In the genomic region with DNA sequence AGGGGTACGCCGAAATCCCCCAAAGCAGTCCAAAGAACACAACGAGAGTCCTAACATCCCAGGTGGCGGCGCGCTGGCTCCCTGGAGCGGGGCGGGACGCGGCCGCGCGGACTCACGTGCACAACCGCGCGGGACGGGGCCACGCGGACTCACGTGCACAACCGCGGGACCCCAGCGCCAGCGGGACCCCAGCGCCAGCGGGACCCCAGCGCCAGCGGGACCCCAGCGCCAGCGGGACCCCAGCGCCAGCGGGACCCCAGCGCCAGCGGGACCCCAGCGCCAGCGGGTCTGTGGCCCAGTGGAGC, we compare ENCODE assay signal across 7 cellular contexts. TPM values are rescaled to one million over a fixed set of nuclear protein-coding genes. Genes with fewer than 3 reads are reported as not detected.
DNase-seq lines count a peak whose midpoint lies in the region; ATAC-seq, FAIRE-seq and TF ChIP-seq lines count a peak whose summit lies in the region.
"Not testable (repeated sequence)": the region's sequence is repeated elsewhere in the genome, so short reads cannot be mapped to it uniquely, and the experiment has no call there.

No MANE protein-coding gene starts in this region.

- not testable (repeated sequence) for H2AK5ac ChIP-seq in H1 (ENCODE audit: low read depth, low read length)

- H2BK120ac ChIP-seq in H1 (replicated peaks; ENCODE audit: low read depth, low read length), result not testable (repeated sequence)

- H3K27me3 ChIP-seq in HL-60 (ENCODE audit: insufficient read depth, poor library complexity, severe bottlenecking), result not testable (repeated sequence)
- peaks cover 66 to 75% (median 73%) of the 10 kb centered on the region in 4 experiments for H3K27me3 ChIP-seq in H1 (replicated peaks in 1 of 4; ENCODE audit: control insufficient read depth in 3 of 4, extremely low read depth in 1 of 4, insufficient read depth in 3 of 4, low read length in 3 of 4)
- peaks cover 80% of the 10 kb centered on the region for H3K27me3 ChIP-seq in iPS-15b (ENCODE audit: control insufficient read depth, insufficient read depth, low read length)

- FAIRE-seq in H1 (lab: Jason Lieb, UNC), result not testable (repeated sequence)

- POLR2A ChIA-PET in WTC11 (lab: Charles Lee), result not testable (repeated sequence)
- POLR2A ChIA-PET in H1 (lab: Charles Lee; ENCODE audit: partially characterized antibody), result interaction anchor here (1.0 to 1.7 kb wide), 5 partner anchors 8 to 193 kb away, joined by 3 to 5 read pairs (median 3); partner anchors contain the start of genes C1orf216 and CLSPN

- H3K27me3 Mint-ChIP-seq in WTC11 (ENCODE audit: low read depth) (peaks cover 85% of the 10 kb centered on the region), nephron (ENCODE audit: low read depth) (peaks cover 79% of the 10 kb centered on the region)
- H3K27me3 Mint-ChIP-seq in activated naive CD4-positive, alpha-beta T cell treated with anti-CD3 and anti-CD28 coated beads, Interleukin-2, amount 10 ng/mL, durations not matched to agents 7 days and 5 days, result peaks cover 69% of the 10 kb centered on the region
- H3K27me3 Mint-ChIP-seq in stimulated activated memory B cell treated with anti-CD40 and anti-IgM and Interleukin-4, amounts not matched to agents 10 μg/mL and 1 μg/mL and 100 μg/mL, for 72 hours, result peaks cover 17% of the 10 kb centered on the region

- peaks cover 0 to 11% (median 0%) of the 10 kb centered on the region in 4 experiments; a peak in 1 of 8 replicates for H3K36me3 ChIP-seq in H1 (ENCODE audit: control insufficient read depth in 2 of 4, insufficient read depth in 4 of 4, low read length in 3 of 4)
- not testable (repeated sequence) for H3K36me3 ChIP-seq in iPS-15b (ENCODE audit: control insufficient read depth, insufficient read depth, low read length)

- H3K27ac ChIP-seq in HL-60 (replicated peaks), result peak overlapping the region; percentile 34; the same call in 1 of the 2 replicates
- H3K27ac ChIP-seq in H1 (ENCODE audit: low read depth, low read length), result not testable (repeated sequence)

- H2AFZ ChIP-seq in H1 (ENCODE audit: low read length), result not testable (repeated sequence)

- H3K23me2 ChIP-seq in H1 (ENCODE audit: low read depth, low read length), result peaks cover 25% of the 10 kb centered on the region

- 7% methylated on average over 26 of the region's 37 CpGs; no CpG with 5 or more reads in 1 of the 2 experiments for WGBS in H1 (ENCODE audit: extremely low coverage in 1 of 2, insufficient coverage in 1 of 2, insufficient read length in 1 of 2, insufficient replicate concordance in 2 of 2, low coverage in 1 of 2, low lambda C conversion rate in 2 of 2, missing lambda C conversion rate in 1 of 2), 2 experiments

- not testable (repeated sequence) for H3K36me3 Mint-ChIP-seq in WTC11; activated naive CD4-positive, alpha-beta T cell treated with anti-CD3 and anti-CD28 coated beads, Interleukin-2, amount 10 ng/mL, durations not matched to agents 7 days and 5 days; nephron (ENCODE audit: low read depth); stimulated activated memory B cell treated with anti-CD40 and anti-IgM and Interleukin-4, amounts not matched to agents 10 μg/mL and 1 μg/mL and 100 μg/mL, for 72 hours

- not testable (repeated sequence) for H3K9me3 ChIP-seq in H1 (ENCODE audit: insufficient read depth in 2 of 2, low read depth in 1 of 2, low read length in 1 of 2); iPS-15b (ENCODE audit: control insufficient read depth, insufficient read depth, low read length)

- DNase-seq in HL-60 (ENCODE audit: low read depth in 1 of 2, low spot score in 1 of 2); WTC11 (ENCODE audit: low spot score); activated naive CD4-positive, alpha-beta T cell treated with anti-CD3 and anti-CD28 coated beads, Interleukin-2, amount 10 ng/mL, durations not matched to agents 7 days and 5 days; H1 (ENCODE audit: low read depth in 1 of 2, low spot score in 2 of 2): not testable (repeated sequence)

- not testable (repeated sequence) for TF ChIP-seq RAD21 in H1 (IDR thresholded peaks at IDR 0.05 in 1 of 2, conservative IDR thresholded peaks at IDR 0.05 in 1 of 2; ENCODE audit: low read depth in 2 of 2, low read length in 2 of 2)

- not testable (repeated sequence) for H3K9ac ChIP-seq in H1 (replicated peaks in 1 of 4; ENCODE audit: extremely low read depth in 1 of 4, low read depth in 3 of 4, low read length in 3 of 4); iPS-15b (ENCODE audit: low read depth, low read length)

- not testable (repeated sequence) for H3K4me3 ChIP-seq in HL-60 (replicated peaks; ENCODE audit: insufficient read depth, low read length)
- H3K4me3 ChIP-seq in H1 (ENCODE audit: extremely low read depth in 1 of 4, insufficient read depth in 2 of 4, low read depth in 3 of 4, low read length in 4 of 4), result peak overlapping the region; percentile 30 to 58 (median 46); a peak in 7 of 8 replicates
- H3K4me3 ChIP-seq in iPS-15b (ENCODE audit: low read depth, low read length), result peak overlapping the region; percentile 76

- not testable (repeated sequence) for TF ChIP-seq EP300 in H1 (IDR thresholded peaks at IDR 0.05; ENCODE audit: borderline replicate concordance in 1 of 2, low read depth in 2 of 2, low read length in 2 of 2)

- peaks cover 0 to 18% of the 10 kb centered on the region in 2 experiments for H4K20me1 ChIP-seq in H1 (replicated peaks in 1 of 2; ENCODE audit: control insufficient read depth in 1 of 2, insufficient read depth in 2 of 2, low read length in 2 of 2)

- not testable (repeated sequence) for H2BK15ac ChIP-seq in H1 (ENCODE audit: low read length)

- H2BK5ac ChIP-seq in H1 (ENCODE audit: low read depth, low read length), result not testable (repeated sequence)

- not testable (repeated sequence) for ATAC-seq in WTC11; stimulated activated memory B cell treated with anti-CD40 and anti-IgM and Interleukin-4, amounts not matched to agents 10 μg/mL and 1 μg/mL and 100 μg/mL, for 72 hours

- H3K18ac ChIP-seq in H1 (ENCODE audit: extremely low read depth, low read length), result not testable (repeated sequence)

- not testable (repeated sequence) for H3K56ac ChIP-seq in H1 (replicated peaks; ENCODE audit: insufficient read length, low read depth, low read length)

- H3K4me2 ChIP-seq in H1 (ENCODE audit: insufficient read depth in 1 of 2, low read depth in 2 of 2, low read length in 2 of 2), result peak overlapping the region; percentile 83 to 88

- not testable (repeated sequence) for H3K79me2 ChIP-seq in H1 (ENCODE audit: control insufficient read depth in 1 of 2, insufficient read depth in 2 of 2, low read length in 2 of 2)

- H3K79me1 ChIP-seq in H1 (ENCODE audit: low read depth, low read length), result not testable (repeated sequence)

- TF ChIP-seq CTCF in HL-60 (IDR thresholded peaks at IDR 0.05; ENCODE audit: insufficient read depth, low read length); WTC11 (IDR thresholded peaks at IDR 0.05); H1 (IDR thresholded peaks at IDR 0.05; ENCODE audit: control extremely low read depth in 1 of 3, insufficient read depth in 1 of 3, low read depth in 1 of 3, low read length in 3 of 3); nephron (IDR thresholded peaks at IDR 0.05; ENCODE audit: unreplicated experiment in 3 of 3): not testable (repeated sequence)

- not testable (repeated sequence) for H3K23ac ChIP-seq in H1 (ENCODE audit: insufficient read length)

- CTCF ChIA-PET in WTC11 (lab: Charles Lee) (interaction anchor here (1.8 kb wide), 1 partner anchor 139 kb away, joined by 12 read pairs; no protein-coding TSS in a partner anchor), H1 (lab: Charles Lee; ENCODE audit: partially characterized antibody) (interaction anchor here (0.6 to 8.5 kb wide), 4 partner anchors 10 to 139 kb away, joined by 3 to 81 read pairs (median 33); partner anchors contain the start of gene C1orf216)
- CTCF ChIA-PET in activated naive CD4-positive, alpha-beta T cell treated with anti-CD3 and anti-CD28 coated beads, Interleukin-2, amount 10 ng/mL, durations not matched to agents 7 days and 5 days (lab: Charles Lee), result interaction anchor here (1.5 kb wide), 1 partner anchor 139 kb away, joined by 7 read pairs; no protein-coding TSS in a partner anchor

- H3K4me3 Mint-ChIP-seq in WTC11 (peak overlapping the region; percentile 74), nephron (peak overlapping the region; percentile 49 to 59 (median 54))
- H3K4me3 Mint-ChIP-seq in activated naive CD4-positive, alpha-beta T cell treated with anti-CD3 and anti-CD28 coated beads, Interleukin-2, amount 10 ng/mL, durations not matched to agents 7 days and 5 days, result peak overlapping the region; percentile 69
- peak overlapping the region; percentile 79 for H3K4me3 Mint-ChIP-seq in stimulated activated memory B cell treated with anti-CD40 and anti-IgM and Interleukin-4, amounts not matched to agents 10 μg/mL and 1 μg/mL and 100 μg/mL, for 72 hours

- peaks cover 38% of the 10 kb centered on the region for H3K4me1 Mint-ChIP-seq in WTC11
- H3K4me1 Mint-ChIP-seq in activated naive CD4-positive, alpha-beta T cell treated with anti-CD3 and anti-CD28 coated beads, Interleukin-2, amount 10 ng/mL, durations not matched to agents 7 days and 5 days, result peaks cover 28% of the 10 kb centered on the region
- peaks cover 20% of the 10 kb centered on the region for H3K4me1 Mint-ChIP-seq in nephron
- peaks cover 21% of the 10 kb centered on the region for H3K4me1 Mint-ChIP-seq in stimulated activated memory B cell treated with anti-CD40 and anti-IgM and Interleukin-4, amounts not matched to agents 10 μg/mL and 1 μg/mL and 100 μg/mL, for 72 hours

- not testable (repeated sequence) for H2BK20ac ChIP-seq in H1 (ENCODE audit: low read length)

- H2BK12ac ChIP-seq in H1 (ENCODE audit: low read depth, low read length), result not testable (repeated sequence)

- not testable (repeated sequence) for H4K5ac ChIP-seq in H1 (ENCODE audit: insufficient read length, low read depth, low read length)

- not testable (repeated sequence) for H3K14ac ChIP-seq in H1 (ENCODE audit: insufficient read length)

- not testable (repeated sequence) for TF ChIP-seq POLR2A in H1 (IDR thresholded peaks at IDR 0.05; ENCODE audit: control extremely low read depth in 1 of 2, low read depth in 2 of 2, low read length in 2 of 2)

- not testable (repeated sequence) for H4K91ac ChIP-seq in H1 (replicated peaks; ENCODE audit: insufficient read length, low read length)

- H4K8ac ChIP-seq in H1 (ENCODE audit: extremely low read depth, insufficient read depth, low read length), result peak overlapping the region; percentile 53; the same call in 1 of the 2 replicates

- H3K4ac ChIP-seq in H1 (replicated peaks; ENCODE audit: insufficient read length, low read depth, low read length), result not testable (repeated sequence)

- H3K9me3 Mint-ChIP-seq in WTC11; activated naive CD4-positive, alpha-beta T cell treated with anti-CD3 and anti-CD28 coated beads, Interleukin-2, amount 10 ng/mL, durations not matched to agents 7 days and 5 days; nephron; stimulated activated memory B cell treated with anti-CD40 and anti-IgM and Interleukin-4, amounts not matched to agents 10 μg/mL and 1 μg/mL and 100 μg/mL, for 72 hours: not testable (repeated sequence)

- peaks cover 7 to 20% (median 15%) of the 10 kb centered on the region in 4 experiments for H3K4me1 ChIP-seq in H1 (replicated peaks in 1 of 4; ENCODE audit: control insufficient read depth in 3 of 4, insufficient read depth in 4 of 4, low read length in 3 of 4)
- H3K4me1 ChIP-seq in iPS-15b (ENCODE audit: control insufficient read depth, insufficient read depth, low read length), result not testable (repeated sequence)

- H3K27ac Mint-ChIP-seq in WTC11, nephron: not testable (repeated sequence)
- H3K27ac Mint-ChIP-seq in activated naive CD4-positive, alpha-beta T cell treated with anti-CD3 and anti-CD28 coated beads, Interleukin-2, amount 10 ng/mL, durations not matched to agents 7 days and 5 days, result peak overlapping the region; percentile 52
- peak overlapping the region; percentile 85 for H3K27ac Mint-ChIP-seq in stimulated activated memory B cell treated with anti-CD40 and anti-IgM and Interleukin-4, amounts not matched to agents 10 μg/mL and 1 μg/mL and 100 μg/mL, for 72 hours

RNA-seq across cellular contexts. Expression of gene TFAP2E, which starts 3.6 kb away (rescaled TPM):
- 1.5 to 1.7 TPM (median 1.5 TPM) in 3 replicates for total RNA-seq in WTC11 (2021)
- 0.50 and 0.61 TPM in 2 replicates for total RNA-seq in H1 (2021; fragmentation: NEBNext Ultra II Directional; extraction: Animal tissue kit (Norgen Biotek cat#: 25700))
- polyA plus RNA-seq in H1 (2011; rRNA removed), result 0.17 and 0.24 TPM in 2 replicates
- 0.18 TPM for polyA plus RNA-seq in H1 (2011; cell fraction: cytosol; rRNA removed)
- 0.24 TPM for polyA plus RNA-seq in H1 (2011; cell fraction: nucleus; rRNA removed)
- polyA plus RNA-seq in H1 (2012, experiment 1 of 2), result 0.26 to 0.83 TPM (median 0.55 TPM) in 4 replicates
- 0.34 TPM for polyA plus RNA-seq in H1 (2012, experiment 2 of 2)
- 0.20 TPM for polyA plus RNA-seq in H1 (2013, experiment 1 of 2)
- polyA plus RNA-seq in H1 (2013, experiment 2 of 2), result 0.20 TPM
- 0.12 TPM in 1 of 2 replicates, not detected in the other for polyA minus RNA-seq in H1 (2011; rRNA and poly(A)+ RNA removed)
- not detected for polyA minus RNA-seq in H1 (2011; cell fraction: cytosol; rRNA and poly(A)+ RNA removed)
- not detected for polyA minus RNA-seq in H1 (2011; cell fraction: nucleus; rRNA and poly(A)+ RNA removed)

RNA-seq across cellular contexts. Expression of gene NCDN, which starts 19.1 kb away (rescaled TPM):
- total RNA-seq in WTC11 (2021), result 35.6 to 39.2 TPM (median 38.2 TPM) in 3 replicates
- total RNA-seq in H1 (2021; fragmentation: NEBNext Ultra II Directional; extraction: Animal tissue kit (Norgen Biotek cat#: 25700)), result 35.4 and 36.5 TPM in 2 replicates
- 26.2 and 38.8 TPM in 2 replicates for polyA plus RNA-seq in H1 (2011; rRNA removed)
- 23.8 TPM for polyA plus RNA-seq in H1 (2011; cell fraction: cytosol; rRNA removed)
- polyA plus RNA-seq in H1 (2011; cell fraction: nucleus; rRNA removed), result 39.9 TPM
- 22.6 to 34.5 TPM (median 30.7 TPM) in 4 replicates for polyA plus RNA-seq in H1 (2012, experiment 1 of 2)
- polyA plus RNA-seq in H1 (2012, experiment 2 of 2), result 26.7 TPM
- polyA plus RNA-seq in H1 (2013, experiment 1 of 2), result 17.8 TPM
- 15.8 TPM for polyA plus RNA-seq in H1 (2013, experiment 2 of 2)
- polyA minus RNA-seq in H1 (2011; rRNA and poly(A)+ RNA removed), result 15.6 and 19.2 TPM in 2 replicates
- polyA minus RNA-seq in H1 (2011; cell fraction: cytosol; rRNA and poly(A)+ RNA removed), result 20.6 TPM
- polyA minus RNA-seq in H1 (2011; cell fraction: nucleus; rRNA and poly(A)+ RNA removed), result 21.7 TPM

RNA-seq across cellular contexts. Expression of gene KIAA0319L, which starts 19.5 kb away (rescaled TPM):
- total RNA-seq in WTC11 (2021), result 66.3 to 71.7 TPM (median 70.0 TPM) in 3 replicates
- 49.4 and 55.7 TPM in 2 replicates for total RNA-seq in H1 (2021; fragmentation: NEBNext Ultra II Directional; extraction: Animal tissue kit (Norgen Biotek cat#: 25700))
- 40.1 and 49.8 TPM in 2 replicates for polyA plus RNA-seq in H1 (2011; rRNA removed)
- polyA plus RNA-seq in H1 (2011; cell fraction: cytosol; rRNA removed), result 63.9 TPM
- polyA plus RNA-seq in H1 (2011; cell fraction: nucleus; rRNA removed), result 69.4 TPM
- 45.0 to 53.8 TPM (median 50.2 TPM) in 4 replicates for polyA plus RNA-seq in H1 (2012, experiment 1 of 2)
- 18.2 TPM for polyA plus RNA-seq in H1 (2012, experiment 2 of 2)
- 54.5 TPM for polyA plus RNA-seq in H1 (2013, experiment 1 of 2)
- 52.7 TPM for polyA plus RNA-seq in H1 (2013, experiment 2 of 2)
- polyA minus RNA-seq in H1 (2011; rRNA and poly(A)+ RNA removed), result 97.4 and 122 TPM in 2 replicates
- polyA minus RNA-seq in H1 (2011; cell fraction: cytosol; rRNA and poly(A)+ RNA removed), result 39.8 TPM
- 125 TPM for polyA minus RNA-seq in H1 (2011; cell fraction: nucleus; rRNA and poly(A)+ RNA removed)
